Comparison of ENCODE assay signal across 36 cellular contexts in genomic region chr9:121866927-121867326, GRCh38.
"Had no signal": no experiment of that assay in that cellular context is flagged by ENCODE, and none has a peak within 500 bp of the region (broad histone marks: within the 10 kb centered on the region; RNA-seq: fewer than 3 reads in every experiment).

No MANE protein-coding gene starts in this region.

- FAIRE-seq: astrocyte had no signal

- H3K4me3 ChIP-seq: adrenal gland, body of pancreas, breast epithelium had no signal

- ATAC-seq: activated CD4-positive, alpha-beta T cell treated with anti-CD3 and anti-CD28 coated beads for 36 hours; activated CD4-positive, CD25-positive, alpha-beta regulatory T cell treated with anti-CD3 and anti-CD28 coated beads, Interleukin-2, amount 50 U/mL, for 24 hours; activated CD8-positive, alpha-beta memory T cell treated with anti-CD3 and anti-CD28 coated beads, Interleukin-2, amount 10 ng/mL, durations not matched to agents 7 days and 5 days; activated CD8-positive, alpha-beta T cell treated with anti-CD3 and anti-CD28 coated beads, Interleukin-2, amount 10 ng/mL, durations not matched to agents 7 days and 5 days; activated naive CD4-positive, alpha-beta T cell treated with anti-CD3 and anti-CD28 coated beads, Interleukin-2, amount 50 U/mL, for 72 hours; body of pancreas; WTC11 had no signal

- H3K36me3 ChIP-seq: adrenal gland, brain microvascular endothelial cell, breast epithelium, WERI-Rb-1 had no signal

- H3K4me1 ChIP-seq: adrenal gland, body of pancreas, breast epithelium had no signal

- H3K27me3 Mint-ChIP-seq: activated CD4-positive, alpha-beta memory T cell treated with anti-CD3 and anti-CD28 coated beads, Interleukin-2, amount 10 ng/mL, durations not matched to agents 7 days and 5 days; activated CD4-positive, alpha-beta T cell treated with anti-CD3 and anti-CD28 coated beads for 36 hours; activated CD4-positive, alpha-beta T cell treated with anti-CD3 and anti-CD28 coated beads, Interleukin-2, amount 10 ng/mL, durations not matched to agents 7 days and 5 days; activated naive CD8-positive, alpha-beta T cell treated with anti-CD3 and anti-CD28 coated beads for 36 hours; activated T-cell treated with anti-CD3 and anti-CD28 coated beads, Interleukin-2, amount 50 U/mL, for 24 hours had no signal

- H3K4me1 Mint-ChIP-seq: activated CD4-positive, alpha-beta memory T cell treated with anti-CD3 and anti-CD28 coated beads, Interleukin-2, amount 10 ng/mL, durations not matched to agents 7 days and 5 days; activated CD4-positive, alpha-beta T cell treated with anti-CD3 and anti-CD28 coated beads for 36 hours; activated CD4-positive, alpha-beta T cell treated with anti-CD3 and anti-CD28 coated beads, Interleukin-2, amount 10 ng/mL, durations not matched to agents 7 days and 5 days; activated CD8-positive, alpha-beta memory T cell treated with anti-CD3 and anti-CD28 coated beads, Interleukin-2, amount 10 ng/mL, durations not matched to agents 7 days and 5 days; activated naive CD8-positive, alpha-beta T cell treated with anti-CD3 and anti-CD28 coated beads for 36 hours had no signal

- H3K9me3 Mint-ChIP-seq: activated CD4-positive, alpha-beta memory T cell treated with anti-CD3 and anti-CD28 coated beads, Interleukin-2, amount 10 ng/mL, durations not matched to agents 7 days and 5 days; activated CD4-positive, alpha-beta T cell treated with anti-CD3 and anti-CD28 coated beads, Interleukin-2, amount 10 ng/mL, durations not matched to agents 7 days and 5 days; activated naive CD4-positive, alpha-beta T cell treated with anti-CD3 and anti-CD28 coated beads, Interleukin-2, amount 50 U/mL, for 72 hours; activated naive CD8-positive, alpha-beta T cell treated with anti-CD3 and anti-CD28 coated beads for 36 hours; activated T-cell treated with anti-CD3 and anti-CD28 coated beads, Interleukin-2, amount 50 U/mL, for 24 hours; activated T-helper 2 cell treated with anti-CD3 and anti-CD28 coated beads, Interferon-gamma antibody, Interleukin-2, Interleukin-4, amounts not matched to agents 10 μg/mL and 5 μg/mL and 100 μg/mL, durations not matched to agents 14 hours and 24 hours and 36 hours; T-helper 1 cell treated with Interleukin-12 subunit alpha and Interleukin-12 subunit beta and Interleukin-4 antibody, amounts not matched to agents 30 μg/mL and 1 μg/mL, for 36 hours; T-helper 2 cell treated with Interferon-gamma antibody and Interleukin-4, amounts not matched to agents 5 μg/mL and 100 μg/mL, for 36 hours; WTC11 had no signal

- H3K27ac ChIP-seq: adrenal gland, body of pancreas, brain microvascular endothelial cell, breast epithelium, WERI-Rb-1 had no signal

- H3K27ac Mint-ChIP-seq: activated CD4-positive, alpha-beta memory T cell treated with anti-CD3 and anti-CD28 coated beads, Interleukin-2, amount 10 ng/mL, durations not matched to agents 7 days and 5 days; activated CD4-positive, alpha-beta T cell treated with anti-CD3 and anti-CD28 coated beads for 36 hours; activated CD4-positive, alpha-beta T cell treated with anti-CD3 and anti-CD28 coated beads, Interleukin-2, amount 10 ng/mL, durations not matched to agents 7 days and 5 days; activated CD8-positive, alpha-beta memory T cell treated with anti-CD3 and anti-CD28 coated beads, Interleukin-2, amount 10 ng/mL, durations not matched to agents 7 days and 5 days; activated CD8-positive, alpha-beta T cell treated with anti-CD3 and anti-CD28 coated beads, Interleukin-2, amount 10 ng/mL, durations not matched to agents 7 days and 5 days; activated naive CD4-positive, alpha-beta T cell treated with anti-CD3 and anti-CD28 coated beads, Interleukin-2, amount 50 U/mL, for 72 hours; activated naive CD8-positive, alpha-beta T cell treated with anti-CD3 and anti-CD28 coated beads for 36 hours; activated T-cell treated with anti-CD3 and anti-CD28 coated beads, Interleukin-2, amount 50 U/mL, for 24 hours; activated T-helper 2 cell treated with anti-CD3 and anti-CD28 coated beads, Interferon-gamma antibody, Interleukin-2, Interleukin-4, amounts not matched to agents 10 μg/mL and 5 μg/mL and 100 μg/mL, durations not matched to agents 14 hours and 24 hours and 36 hours; T-helper 1 cell treated with Interleukin-12 subunit alpha and Interleukin-12 subunit beta and Interleukin-4 antibody, amounts not matched to agents 30 μg/mL and 1 μg/mL, for 36 hours; T-helper 2 cell treated with Interferon-gamma antibody and Interleukin-4, amounts not matched to agents 5 μg/mL and 100 μg/mL, for 36 hours; WTC11 had no signal

- H3K9me3 ChIP-seq: adrenal gland, body of pancreas, breast epithelium had no signal

- DNase-seq: activated CD4-positive, alpha-beta memory T cell treated with anti-CD3 and anti-CD28 coated beads, Interleukin-2, amount 10 ng/mL, durations not matched to agents 7 days and 5 days; activated CD4-positive, alpha-beta T cell treated with anti-CD3 and anti-CD28 coated beads for 1 hour; activated CD4-positive, alpha-beta T cell treated with anti-CD3 and anti-CD28 coated beads for 36 hours; activated CD4-positive, alpha-beta T cell treated with anti-CD3 and anti-CD28 coated beads for 48 hours; activated CD4-positive, alpha-beta T cell treated with anti-CD3 and anti-CD28 coated beads, Interleukin-2, amount 10 ng/mL, durations not matched to agents 7 days and 5 days; activated CD4-positive, alpha-beta T cell treated with anti-CD3 and anti-CD28 coated beads, Interleukin-2, amount 50 U/mL, for 48 hours; activated CD4-positive, CD25-positive, alpha-beta regulatory T cell; activated CD8-positive, alpha-beta memory T cell treated with anti-CD3 and anti-CD28 coated beads for 24 hours; activated CD8-positive, alpha-beta memory T cell treated with anti-CD3 and anti-CD28 coated beads, Interleukin-2, amount 10 ng/mL, durations not matched to agents 7 days and 5 days; activated CD8-positive, alpha-beta memory T cell treated with anti-CD3 and anti-CD28 coated beads, Interleukin-2, amount 50 U/mL, for 48 hours; activated CD8-positive, alpha-beta T cell treated with anti-CD3 and anti-CD28 coated beads, Interleukin-2, amount 10 ng/mL, durations not matched to agents 7 days and 5 days; activated effector memory CD4-positive, alpha-beta T cell treated with Interleukin-2 at 50 U/mL for 16 hours; activated gamma-delta T cell; activated naive CD4-positive, alpha-beta T cell treated with anti-CD3 and anti-CD28 coated beads, Interleukin-2, amount 50 U/mL, for 16 hours; activated naive CD4-positive, alpha-beta T cell treated with Interleukin-2 at 50 U/mL for 16 hours; activated naive CD8-positive, alpha-beta T cell treated with anti-CD3 and anti-CD28 coated beads for 36 hours; activated T-cell treated with anti-CD3 and anti-CD28 coated beads, Interleukin-2, amount 50 U/mL, for 24 hours; activated T-cell treated with anti-CD3 and anti-CD28 coated beads, Interleukin-2, amount 50 U/mL, for 48 hours; adrenal gland; amniotic stem cell; aorta; body of pancreas; brain microvascular endothelial cell; central memory CD4-positive, alpha-beta T cell; T-helper 1 cell; T-helper 2 cell; T-helper 9 cell; WERI-Rb-1 had no signal

- H3K27me3 ChIP-seq: adrenal gland, body of pancreas, brain microvascular endothelial cell, breast epithelium had no signal

- H3K36me3 Mint-ChIP-seq: activated CD8-positive, alpha-beta memory T cell treated with anti-CD3 and anti-CD28 coated beads, Interleukin-2, amount 10 ng/mL, durations not matched to agents 7 days and 5 days; activated naive CD4-positive, alpha-beta T cell treated with anti-CD3 and anti-CD28 coated beads, Interleukin-2, amount 50 U/mL, for 72 hours; activated naive CD8-positive, alpha-beta T cell treated with anti-CD3 and anti-CD28 coated beads for 36 hours; WTC11 had no signal

- H3K4me3 Mint-ChIP-seq: activated CD4-positive, alpha-beta memory T cell treated with anti-CD3 and anti-CD28 coated beads, Interleukin-2, amount 10 ng/mL, durations not matched to agents 7 days and 5 days; activated CD4-positive, alpha-beta T cell treated with anti-CD3 and anti-CD28 coated beads for 36 hours; activated CD4-positive, alpha-beta T cell treated with anti-CD3 and anti-CD28 coated beads, Interleukin-2, amount 10 ng/mL, durations not matched to agents 7 days and 5 days; activated CD8-positive, alpha-beta memory T cell treated with anti-CD3 and anti-CD28 coated beads, Interleukin-2, amount 10 ng/mL, durations not matched to agents 7 days and 5 days; activated CD8-positive, alpha-beta T cell treated with anti-CD3 and anti-CD28 coated beads, Interleukin-2, amount 10 ng/mL, durations not matched to agents 7 days and 5 days; activated naive CD8-positive, alpha-beta T cell treated with anti-CD3 and anti-CD28 coated beads for 36 hours; activated T-cell treated with anti-CD3 and anti-CD28 coated beads, Interleukin-2, amount 50 U/mL, for 24 hours; T-helper 1 cell treated with Interleukin-12 subunit alpha and Interleukin-12 subunit beta and Interleukin-4 antibody, amounts not matched to agents 30 μg/mL and 1 μg/mL, for 36 hours; T-helper 2 cell treated with Interferon-gamma antibody and Interleukin-4, amounts not matched to agents 5 μg/mL and 100 μg/mL, for 36 hours; WTC11 had no signal
